Comparison of ENCODE assay signal across 7 cellular contexts in genomic region chr1:161153682-161154337, GRCh38. TPM values are rescaled to one million over a fixed set of nuclear protein-coding genes. Genes with fewer than 3 reads are reported as not detected.
A peak's percentile ranks its signal among the peaks of the same experiment; 100 is the strongest.
DNase-seq lines count a peak whose midpoint lies in the region; ATAC-seq lines count a peak whose summit lies in the region.

TSS of gene UFC1 (plus strand) at chr1:161153978. CDS start at chr1:161153998, 20 bp downstream.

- H3K36me3 ChIP-seq in skeletal muscle satellite cell (ENCODE audit: insufficient read depth, low read length) = peaks cover 20% of the 10 kb centered on the region

- peak; percentile 51 for ATAC-seq in GM18508 (IDR thresholded peaks at IDR 0.05; ENCODE audit: insufficient read depth, unreplicated experiment)
- ATAC-seq in HG03095 (IDR thresholded peaks at IDR 0.05; ENCODE audit: unreplicated experiment) = peak; percentile 68

- H3K4me1 ChIP-seq in skeletal muscle satellite cell (ENCODE audit: control insufficient read depth, insufficient read depth, low read length) = peaks cover 12% of the 10 kb centered on the region

- H3K27me3 ChIP-seq in skeletal muscle satellite cell (ENCODE audit: control insufficient read depth, insufficient read depth, low read length) = no peaks in the 10 kb centered on the region

- H3K9me3 ChIP-seq in iPS-18c (ENCODE audit: control insufficient read depth, insufficient read depth, low read length) (no peaks in the 10 kb centered on the region), skeletal muscle satellite cell (replicated peaks; ENCODE audit: low read length) (no peaks in the 10 kb centered on the region)

- H3K4me3 ChIP-seq in iPS-18c (ENCODE audit: insufficient read depth, low read depth, low read length) (peak within 1 kb of the TSS; percentile 62), skeletal muscle satellite cell (ENCODE audit: low read length) (peak within 1 kb of the TSS; percentile 91)

- DNase-seq in NCI-H2171 (lab: John Stamatoyannopoulos, UW) = peak; percentile 83
- DNase-seq in UCSD-AML1 (lab: John Stamatoyannopoulos, UW; ENCODE audit: unreplicated experiment) = peak; percentile 82
- DNase-seq in brain pericyte (ENCODE audit: low read depth, low spot score) = peak; percentile 78

- peak within 1 kb of the TSS; percentile 80 for H3K4me2 ChIP-seq in skeletal muscle satellite cell (ENCODE audit: low read length)

- H3K9ac ChIP-seq in skeletal muscle satellite cell (ENCODE audit: low read depth, low read length) = peak within 1 kb of the TSS; percentile 97

RNA-seq across cellular contexts. Expression of gene UFC1, which starts in this region (rescaled TPM):
- total RNA-seq in skeletal muscle satellite cell (2012; rRNA removed) = 60.3 and 81.7 TPM in 2 replicates

Comparison
In these comparisons a context has a peak if more than half of its experiments do, and no peak if none do; other contexts are left out.
1. Peak in every context shown above with its lines: DNase-seq, ATAC-seq and H3K4me3 ChIP-seq.